2 cellular contexts compared by ENCODE assay signal in the genomic region with DNA sequence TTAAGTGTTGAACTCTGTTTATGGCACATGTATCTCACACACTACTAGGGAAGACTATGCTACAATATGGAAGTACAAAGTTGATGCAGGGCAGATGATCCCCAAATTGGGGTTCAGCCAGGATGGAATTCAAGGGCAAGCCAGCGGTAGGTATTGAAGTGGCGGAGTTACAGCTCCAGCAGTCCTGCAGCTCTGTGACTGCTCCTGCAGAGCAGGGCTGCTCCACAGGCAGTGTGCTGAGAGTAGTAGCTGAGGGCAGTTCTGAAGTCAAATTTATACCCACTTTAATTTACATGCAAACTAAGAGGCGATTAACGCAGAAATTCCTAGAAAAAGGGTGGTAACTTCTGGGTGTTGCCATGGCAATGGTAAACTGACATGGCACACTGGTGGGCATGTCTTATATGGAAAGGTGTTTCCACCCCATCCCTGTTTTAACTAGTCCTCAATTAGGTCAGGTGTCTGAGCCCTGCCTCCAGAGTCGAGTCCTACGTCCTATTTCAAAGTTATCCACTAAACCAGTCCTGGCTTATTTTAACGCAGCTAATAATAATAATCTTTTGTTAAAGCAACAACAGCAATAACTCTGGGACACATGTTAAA.
TF ChIP-seq lines count a peak whose summit lies in the region.

No MANE protein-coding gene starts in this region.

TF ChIP-seq in A549, 52 proteins besides CTCF, POLR2A, EP300 and RAD21:
- no peak; the same call in 1 of the 2 replicates for TF ChIP-seq FOSL2 (IDR thresholded peaks at IDR 0.05)
- TF ChIP-seq FOSL2 (CRISPR knock-in tag; IDR thresholded peaks at IDR 0.05): no peak
- no peak for TF ChIP-seq RFX5 (IDR thresholded peaks at IDR 0.05)
- TF ChIP-seq NR3C1 (IDR thresholded peaks at IDR 0.05): no peak
- TF ChIP-seq, protein P1, sequence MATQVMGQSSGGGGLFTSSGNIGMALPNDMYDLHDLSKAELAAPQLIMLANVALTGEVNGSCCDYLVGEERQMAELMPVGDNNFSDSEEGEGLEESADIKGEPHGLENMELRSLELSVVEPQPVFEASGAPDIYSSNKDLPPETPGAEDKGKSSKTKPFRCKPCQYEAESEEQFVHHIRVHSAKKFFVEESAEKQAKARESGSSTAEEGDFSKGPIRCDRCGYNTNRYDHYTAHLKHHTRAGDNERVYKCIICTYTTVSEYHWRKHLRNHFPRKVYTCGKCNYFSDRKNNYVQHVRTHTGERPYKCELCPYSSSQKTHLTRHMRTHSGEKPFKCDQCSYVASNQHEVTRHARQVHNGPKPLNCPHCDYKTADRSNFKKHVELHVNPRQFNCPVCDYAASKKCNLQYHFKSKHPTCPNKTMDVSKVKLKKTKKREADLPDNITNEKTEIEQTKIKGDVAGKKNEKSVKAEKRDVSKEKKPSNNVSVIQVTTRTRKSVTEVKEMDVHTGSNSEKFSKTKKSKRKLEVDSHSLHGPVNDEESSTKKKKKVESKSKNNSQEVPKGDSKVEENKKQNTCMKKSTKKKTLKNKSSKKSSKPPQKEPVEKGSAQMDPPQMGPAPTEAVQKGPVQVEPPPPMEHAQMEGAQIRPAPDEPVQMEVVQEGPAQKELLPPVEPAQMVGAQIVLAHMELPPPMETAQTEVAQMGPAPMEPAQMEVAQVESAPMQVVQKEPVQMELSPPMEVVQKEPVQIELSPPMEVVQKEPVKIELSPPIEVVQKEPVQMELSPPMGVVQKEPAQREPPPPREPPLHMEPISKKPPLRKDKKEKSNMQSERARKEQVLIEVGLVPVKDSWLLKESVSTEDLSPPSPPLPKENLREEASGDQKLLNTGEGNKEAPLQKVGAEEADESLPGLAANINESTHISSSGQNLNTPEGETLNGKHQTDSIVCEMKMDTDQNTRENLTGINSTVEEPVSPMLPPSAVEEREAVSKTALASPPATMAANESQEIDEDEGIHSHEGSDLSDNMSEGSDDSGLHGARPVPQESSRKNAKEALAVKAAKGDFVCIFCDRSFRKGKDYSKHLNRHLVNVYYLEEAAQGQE (IDR thresholded peaks at IDR 0.05): no peak
- no peak for TF ChIP-seq FOXS1 (CRISPR knock-in tag; IDR thresholded peaks at IDR 0.05)
- TF ChIP-seq CHD2 (IDR thresholded peaks at IDR 0.05; ENCODE audit: low read length, partially characterized antibody): no peak
- no peak for TF ChIP-seq ESRRA (IDR thresholded peaks at IDR 0.05; ENCODE audit: borderline replicate concordance, low read length)
- no peak for TF ChIP-seq SREBF2 (IDR thresholded peaks at IDR 0.05)
- TF ChIP-seq GATA3 (IDR thresholded peaks at IDR 0.05; ENCODE audit: borderline replicate concordance): no peak
- TF ChIP-seq RARB (CRISPR knock-in tag; IDR thresholded peaks at IDR 0.05): no peak
- no peak for TF ChIP-seq HOXA7 (CRISPR knock-in tag; IDR thresholded peaks at IDR 0.05)
- no peak for TF ChIP-seq MAZ (IDR thresholded peaks at IDR 0.05; ENCODE audit: borderline replicate concordance, low read depth, low read length)
- TF ChIP-seq SMC3 (IDR thresholded peaks at IDR 0.05): no peak
- no peak for TF ChIP-seq RCOR1 (IDR thresholded peaks at IDR 0.05; ENCODE audit: low read depth, low read length)
- no peak for TF ChIP-seq CEBPB (IDR thresholded peaks at IDR 0.05)
- TF ChIP-seq EHMT2 (IDR thresholded peaks at IDR 0.05; ENCODE audit: low read depth): no peak
- no peak for TF ChIP-seq FOSB (CRISPR knock-in tag; IDR thresholded peaks at IDR 0.05)
- no peak for TF ChIP-seq HEYL (CRISPR knock-in tag; IDR thresholded peaks at IDR 0.05)
- TF ChIP-seq CBX2 (IDR thresholded peaks at IDR 0.05; ENCODE audit: borderline replicate concordance, low read depth): no peak
- TF ChIP-seq TP53 (CRISPR knock-in tag; IDR thresholded peaks at IDR 0.05): no peak
TF ChIP-seq in A549: peak in this region for 0.

TF ChIP-seq in GM12878, 131 proteins besides CTCF, POLR2A, EP300 and RAD21:
- TF ChIP-seq PML (IDR thresholded peaks at IDR 0.05; ENCODE audit: low read length): no peak
TF ChIP-seq in GM12878: peak in this region for 0.
